11 cellular contexts compared by ENCODE assay signal in genomic region chr18:37567061-37567993, GRCh38. TPM values are rescaled to one million over a fixed set of nuclear protein-coding genes. Genes with fewer than 3 reads are reported as not detected.
A peak's percentile ranks its signal among the peaks of the same experiment; 100 is the strongest.
DNase-seq lines count a peak whose midpoint lies in the region; ATAC-seq and TF ChIP-seq lines count a peak whose summit lies in the region.
"Had no signal": no experiment of that assay in that cellular context is flagged by ENCODE, and none has a peak within 500 bp of the region (broad histone marks: within the 10 kb centered on the region; RNA-seq: fewer than 3 reads in every experiment).

No MANE protein-coding gene starts in this region.

- H3K4me3 Mint-ChIP-seq in Caco-2 (ENCODE audit: unreplicated experiment), result no peak overlapping the region

- H3K27ac ChIP-seq in Peyer's patch, result no peak overlapping the region
- no peak overlapping the region for H3K27ac ChIP-seq in right cardiac atrium (ENCODE audit: low read length)

- H3K4me1 ChIP-seq in Peyer's patch (peaks cover 0 to 21% (median 0%) of the 10 kb centered on the region in 4 donors), right cardiac atrium (ENCODE audit: control insufficient read depth, insufficient read depth, low read length) (peaks cover 2% of the 10 kb centered on the region), Caco-2 (no peaks in the 10 kb centered on the region)

- no peaks in the 10 kb centered on the region for H3K36me3 Mint-ChIP-seq in Caco-2 (ENCODE audit: insufficient read depth, unreplicated experiment)

- POLR2A ChIA-PET in Caco-2 (lab: Charles Lee), result no interaction called here

- CTCF ChIA-PET in Caco-2 (lab: Charles Lee), result no interaction called here

- intact Hi-C loops in right cardiac atrium (cut with DNase I) (no loop called here), Caco-2 (cut with micrococcal nuclease; ENCODE audit: unreplicated experiment) (no loop called here)

- peaks cover 8% of the 10 kb centered on the region for H3K27me3 Mint-ChIP-seq in Caco-2 (ENCODE audit: insufficient read depth, unreplicated experiment)

- H3K9me3 ChIP-seq in Peyer's patch (no peaks in the 10 kb centered on the region), right cardiac atrium (ENCODE audit: control insufficient read depth, low read length) (no peaks in the 10 kb centered on the region), Caco-2 (no peaks in the 10 kb centered on the region)

- no peak overlapping the region for H3K27ac Mint-ChIP-seq in Caco-2 (ENCODE audit: unreplicated experiment)

- H3K4me3 ChIP-seq in Peyer's patch (peak overlapping the region in 3 of 4 donors; percentile 24 to 55 (median 51)), right cardiac atrium (ENCODE audit: low read length) (peak overlapping the region; percentile 58), skeletal muscle cell (ENCODE audit: low read depth, low read length) (peak overlapping the region; percentile 45), Caco-2 (ENCODE audit: low read depth, low read length) (no peak overlapping the region)

- BruUV-seq in Caco-2 (replicated peaks; lab: Mats Ljungman, UMichigan), result no TSS peak

- peaks cover 0 to 29% of the 10 kb centered on the region in 2 donors for H3K27me3 ChIP-seq in Peyer's patch
- H3K27me3 ChIP-seq in right cardiac atrium (ENCODE audit: control insufficient read depth, insufficient read depth), result no peaks in the 10 kb centered on the region
- H3K27me3 ChIP-seq in Caco-2 (replicated peaks; ENCODE audit: control insufficient read depth, insufficient read depth, low read length), result no peaks in the 10 kb centered on the region

- H3K9me3 Mint-ChIP-seq in Caco-2 (ENCODE audit: unreplicated experiment), result no peaks in the 10 kb centered on the region

- 4% methylated on average over 72 of the region's 72 CpGs for WGBS in right cardiac atrium

- H3K36me3 ChIP-seq in Peyer's patch (no peaks in the 10 kb centered on the region), Caco-2 (ENCODE audit: control insufficient read depth, insufficient read depth, low read length) (no peaks in the 10 kb centered on the region)

- no peak for TF ChIP-seq CTCF in GM10266 (IDR thresholded peaks at IDR 0.05; ENCODE audit: control insufficient read depth, insufficient read depth, low read depth, missing control alignments)
- no peak for TF ChIP-seq CTCF in Peyer's patch (IDR thresholded peaks at IDR 0.05)
- no peak for TF ChIP-seq CTCF in Caco-2 (IDR thresholded peaks at IDR 0.05; ENCODE audit: insufficient read depth in 1 of 2, low read depth in 1 of 2, low read length in 1 of 2, severe bottlenecking in 1 of 2, unreplicated experiment in 1 of 2)

- ATAC-seq in right cardiac atrium (no peak), GM21528 (IDR thresholded peaks at IDR 0.05; ENCODE audit: low FRiP score, unreplicated experiment) (no peak)

- no peak for TF ChIP-seq POLR2A in Peyer's patch (IDR thresholded peaks at IDR 0.05)

- H3K4me1 Mint-ChIP-seq in Caco-2 (ENCODE audit: low read depth, unreplicated experiment), result no peaks in the 10 kb centered on the region

- DNase-seq in GM10266 (ENCODE audit: extremely low spot score), result peak; percentile 30
- DNase-seq in Peyer's patch, result no peak
- DNase-seq in right cardiac atrium, result no peak
- DNase-seq in skeletal muscle cell (ENCODE audit: low read depth), result no peak
- no peak for DNase-seq in LoVo (ENCODE audit: low spot score)
- no peak for DNase-seq in iPS-NIHi7 (ENCODE audit: extremely low spot score)
- no peak for DNase-seq in Caco-2
- DNase-seq: KBM-7, kidney glomerular epithelial cell had no signal

RNA-seq across cellular contexts. Expression of gene CELF4, which starts 1.7 kb away (rescaled TPM):
- 1 to 10 TPM in 1 of 4 donors, under 1 TPM in 1, not detected in 2; 0.35 to 4.8 TPM for total RNA-seq in Peyer's patch
- total RNA-seq in right cardiac atrium, result 1 to 10 TPM in 3 of 4 donors, under 1 TPM in 1; 0.85 to 1.4 (median 1.1) TPM
- 0.79 TPM for polyA plus RNA-seq in right cardiac atrium
- total RNA-seq in Caco-2 (2022), result 0.11 TPM in 1 of 2 replicates, not detected in the other
- total RNA-seq: activated CD8-positive, alpha-beta memory T cell treated with anti-CD3 and anti-CD28 coated beads for 36 hours had no signal
